Comparison of ENCODE assay signal across 27 cellular contexts in the genomic region with DNA sequence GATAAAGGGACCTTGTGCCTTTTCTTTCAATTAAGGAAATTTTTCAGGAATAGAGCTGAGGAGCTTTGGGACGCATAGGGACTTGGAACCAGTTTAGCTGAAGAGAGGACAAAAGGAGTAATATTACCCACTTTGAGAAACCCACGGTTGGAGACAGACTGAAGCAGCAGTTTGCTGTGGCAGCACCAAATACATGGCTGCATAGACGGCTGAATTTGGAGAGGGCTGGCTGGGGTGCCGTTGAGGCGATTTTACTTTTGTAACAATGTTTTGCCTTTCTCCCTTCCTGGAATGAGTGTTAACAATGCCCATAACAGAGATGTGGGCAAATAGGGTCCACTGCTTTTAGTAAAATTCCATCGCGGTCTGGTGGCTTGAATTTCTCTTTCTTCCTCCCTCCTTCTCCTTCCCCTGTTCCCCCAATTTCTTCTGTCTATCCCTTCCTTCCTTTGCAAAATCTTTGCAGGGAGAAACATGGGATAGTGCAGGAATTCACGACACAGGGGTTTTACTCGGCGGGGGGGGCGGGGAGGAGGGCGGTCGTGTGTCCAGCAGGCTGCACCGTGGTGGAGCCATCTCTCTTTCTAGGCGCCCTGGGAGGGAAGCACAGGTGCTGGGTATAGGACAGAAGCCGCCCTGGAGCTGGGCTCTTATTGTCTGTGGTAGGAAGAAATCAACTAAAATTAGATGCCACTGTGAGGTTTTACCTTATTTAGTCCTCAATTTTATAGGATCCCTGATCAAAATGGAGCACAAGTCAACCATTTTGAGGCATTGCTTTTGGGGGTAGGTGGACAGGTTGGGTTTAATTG. TPM values are rescaled to one million over a fixed set of nuclear protein-coding genes. Genes with fewer than 3 reads are reported as not detected.
DNase-seq lines count a peak whose midpoint lies in the region; ATAC-seq and TF ChIP-seq lines count a peak whose summit lies in the region.
"Had no signal": no experiment of that assay in that cellular context is flagged by ENCODE, and none has a peak within 500 bp of the region (broad histone marks: within the 10 kb centered on the region; RNA-seq: fewer than 3 reads in every experiment).

No MANE protein-coding gene starts in this region.

- no peak overlapping the region for H3K27ac ChIP-seq in HUES64 (ENCODE audit: low read depth, low read length)
- H3K27ac ChIP-seq in sigmoid colon, result no peak overlapping the region
- H3K27ac ChIP-seq in tibial nerve, result no peak overlapping the region
- H3K27ac ChIP-seq: pancreas, right atrium auricular region, RWPE1, SK-N-MC, spleen had no signal

- TF ChIP-seq POLR2A in sigmoid colon (IDR thresholded peaks at IDR 0.05) (no peak), tibial nerve (IDR thresholded peaks at IDR 0.05) (no peak)

- no peak overlapping the region for H3K9ac ChIP-seq in HUES64 (ENCODE audit: low read depth, low read length)
- H3K9ac ChIP-seq in iPS-15b (ENCODE audit: low read depth, low read length), result no peak overlapping the region

- intact Hi-C loops in sigmoid colon (cut with DNase I), result no loop called here

- H3K4me1 Mint-ChIP-seq in activated T-cell treated with anti-CD3 and anti-CD28 coated beads, Interleukin-2, amount 50 U/mL, for 24 hours (ENCODE audit: low read depth), result peaks cover 37% of the 10 kb centered on the region

- peaks cover 95% of the 10 kb centered on the region for H3K27me3 ChIP-seq in HUES64 (ENCODE audit: insufficient read depth, low read length)
- H3K27me3 ChIP-seq in iPS-15b (ENCODE audit: control insufficient read depth, insufficient read depth, low read length), result peaks cover 67% of the 10 kb centered on the region
- H3K27me3 ChIP-seq in sigmoid colon, result peaks cover 85 to 100% (median 95%) of the 10 kb centered on the region in 3 donors
- H3K27me3 ChIP-seq in tibial nerve, result peaks cover 11 to 100% of the 10 kb centered on the region in 2 donors

- H3K9me3 Mint-ChIP-seq in activated T-cell treated with anti-CD3 and anti-CD28 coated beads, Interleukin-2, amount 50 U/mL, for 24 hours, result no peaks in the 10 kb centered on the region
- H3K9me3 Mint-ChIP-seq: activated naive CD4-positive, alpha-beta T cell treated with anti-CD3 and anti-CD28 coated beads, Interleukin-2, amount 10 ng/mL, durations not matched to agents 7 days and 5 days; activated T-cell treated with anti-CD3 and anti-CD28 coated beads, Interleukin-2, amount 50 U/mL, for 72 hours; naive thymus-derived CD8-positive, alpha-beta T cell; T-helper 2 cell treated with Interferon-gamma antibody and Interleukin-4, amounts not matched to agents 5 μg/mL and 100 μg/mL, for 36 hours had no signal

- peak overlapping the region; percentile 39; the same call in 1 of the 2 replicates for H3K4me3 ChIP-seq in HUES64 (ENCODE audit: low read length)
- H3K4me3 ChIP-seq in iPS-15b (ENCODE audit: low read depth, low read length), result peak overlapping the region; percentile 32
- H3K4me3 ChIP-seq in sigmoid colon, result no peak overlapping the region
- no peak overlapping the region for H3K4me3 ChIP-seq in tibial nerve
- H3K4me3 ChIP-seq: pancreas, right atrium auricular region, SK-N-MC had no signal

- H3K36me3 ChIP-seq in HUES64 (ENCODE audit: insufficient read depth, low read length), result no peaks in the 10 kb centered on the region
- no peaks in the 10 kb centered on the region for H3K36me3 ChIP-seq in iPS-15b (ENCODE audit: control insufficient read depth, insufficient read depth, low read length)
- no peaks in the 10 kb centered on the region for H3K36me3 ChIP-seq in sigmoid colon
- H3K36me3 ChIP-seq in tibial nerve, result no peaks in the 10 kb centered on the region
- H3K36me3 ChIP-seq: BE2C, pancreas, right atrium auricular region, spleen had no signal

- H3K36me3 Mint-ChIP-seq in activated T-cell treated with anti-CD3 and anti-CD28 coated beads, Interleukin-2, amount 50 U/mL, for 24 hours (ENCODE audit: low read depth), result no peaks in the 10 kb centered on the region

- H3K27ac Mint-ChIP-seq in activated T-cell treated with anti-CD3 and anti-CD28 coated beads, Interleukin-2, amount 50 U/mL, for 24 hours, result no peak overlapping the region
- H3K27ac Mint-ChIP-seq: activated T-cell treated with anti-CD3 and anti-CD28 coated beads, Interleukin-2, amount 50 U/mL, for 72 hours; naive thymus-derived CD8-positive, alpha-beta T cell; T-helper 2 cell treated with Interferon-gamma antibody and Interleukin-4, amounts not matched to agents 5 μg/mL and 100 μg/mL, for 36 hours had no signal

- no peaks in the 10 kb centered on the region for H3K9me3 ChIP-seq in HUES64 (ENCODE audit: insufficient read depth, low read depth, low read length)
- no peaks in the 10 kb centered on the region for H3K9me3 ChIP-seq in iPS-15b (ENCODE audit: control insufficient read depth, insufficient read depth, low read length)
- no peaks in the 10 kb centered on the region for H3K9me3 ChIP-seq in sigmoid colon
- no peaks in the 10 kb centered on the region for H3K9me3 ChIP-seq in tibial nerve
- H3K9me3 ChIP-seq: pancreas, right atrium auricular region, spleen had no signal

- no peak overlapping the region for H3K4me3 Mint-ChIP-seq in activated T-cell treated with anti-CD3 and anti-CD28 coated beads, Interleukin-2, amount 50 U/mL, for 24 hours
- H3K4me3 Mint-ChIP-seq: activated naive CD4-positive, alpha-beta T cell treated with anti-CD3 and anti-CD28 coated beads, Interleukin-2, amount 10 ng/mL, durations not matched to agents 7 days and 5 days; activated T-cell treated with anti-CD3 and anti-CD28 coated beads, Interleukin-2, amount 50 U/mL, for 72 hours; T-helper 2 cell treated with Interferon-gamma antibody and Interleukin-4, amounts not matched to agents 5 μg/mL and 100 μg/mL, for 36 hours had no signal

- H3K4me1 ChIP-seq in HUES64 (ENCODE audit: insufficient read depth, low read length) (peaks cover 63% of the 10 kb centered on the region), iPS-15b (ENCODE audit: control insufficient read depth, insufficient read depth, low read length) (peaks cover 38% of the 10 kb centered on the region), sigmoid colon (peaks cover 0 to 34% (median 28%) of the 10 kb centered on the region in 4 donors), tibial nerve (peaks cover 0 to 45% (median 26%) of the 10 kb centered on the region in 4 donors)
- H3K4me1 ChIP-seq: BE2C had no signal

- TF ChIP-seq EP300 in sigmoid colon (IDR thresholded peaks at IDR 0.05) (no peak), tibial nerve (IDR thresholded peaks at IDR 0.05) (no peak)

- no peak for ATAC-seq in HG03571 (IDR thresholded peaks at IDR 0.05; ENCODE audit: unreplicated experiment)
- ATAC-seq: activated T-cell treated with anti-CD3 and anti-CD28 coated beads, Interleukin-2, amount 50 U/mL, for 72 hours; naive thymus-derived CD8-positive, alpha-beta T cell; pancreas had no signal

- H3K27me3 Mint-ChIP-seq in activated T-cell treated with anti-CD3 and anti-CD28 coated beads, Interleukin-2, amount 50 U/mL, for 24 hours, result peaks cover 95% of the 10 kb centered on the region

- WGBS in HUES64, result 2% methylated on average over 16 of the region's 16 CpGs
- WGBS in sigmoid colon, 2 donors, result 8 to 16% methylated on average over 16 of the region's 16 CpGs
- 5 to 9% methylated on average over 16 of the region's 16 CpGs for WGBS in tibial nerve, 2 donors

- peak; percentile 20 for DNase-seq in activated T-cell treated with anti-CD3 and anti-CD28 coated beads, Interleukin-2, amount 50 U/mL, for 24 hours
- no peak for DNase-seq in activated T-cell treated with anti-CD3 and anti-CD28 coated beads, Interleukin-2, amount 50 U/mL, for 48 hours
- DNase-seq in sigmoid colon, result peak; percentile 14
- no peak for DNase-seq in tibial nerve (ENCODE audit: low spot score in 2 of 2)
- DNase-seq in HT-29 (ENCODE audit: low spot score), result no peak
- DNase-seq: ACHN; activated CD4-positive, alpha-beta T cell treated with anti-CD3 and anti-CD28 coated beads for 4 hours; activated naive CD4-positive, alpha-beta T cell treated with anti-CD3 and anti-CD28 coated beads, Interleukin-2, amount 10 ng/mL, durations not matched to agents 7 days and 5 days; activated T-cell treated with anti-CD3 and anti-CD28 coated beads, Interleukin-2, amount 50 U/mL, for 72 hours; amygdala; BE2C; DMS53; kidney; midbrain; naive thymus-derived CD8-positive, alpha-beta T cell; NCI-H1436 treated with DMSO at 0.1 percent for 48 hours; pancreas; spleen; trophoblast cell had no signal

- TF ChIP-seq CTCF in sigmoid colon (IDR thresholded peaks at IDR 0.05), result no peak
- no peak for TF ChIP-seq CTCF in tibial nerve (IDR thresholded peaks at IDR 0.05)

RNA-seq across cellular contexts. Expression of a gene that starts 6.8 kb away (rescaled TPM):
- polyA plus RNA-seq in HUES64 (2013, experiment 1 of 2), result 0.90 TPM
- 1.1 TPM for polyA plus RNA-seq in HUES64 (2013, experiment 2 of 2)
- total RNA-seq in sigmoid colon (not detected), tibial nerve (not detected)
- under 1 TPM; 0.44 to 0.92 (median 0.60) TPM for polyA plus RNA-seq in sigmoid colon
- 0.28 and 1.9 TPM in 2 replicates for total RNA-seq in HT-29 (2014; rRNA removed; shearing (Covaris generic))
- total RNA-seq: activated T-cell treated with anti-CD3 and anti-CD28 coated beads, Interleukin-2, amount 50 U/mL, for 72 hours; G401; kidney; naive thymus-derived CD8-positive, alpha-beta T cell; right atrium auricular region had no signal

Comparison
In these comparisons a context has a peak if more than half of its experiments do, and no peak if none do; other contexts are left out.
1. DNase-seq: peak in activated T-cell treated with anti-CD3 and anti-CD28 coated beads, Interleukin-2, amount 50 U/mL, for 24 hours (single experiment) and sigmoid colon (single experiment); none in activated T-cell treated with anti-CD3 and anti-CD28 coated beads, Interleukin-2, amount 50 U/mL, for 48 hours (0 of 2), tibial nerve (0 of 2) and HT-29 (single experiment).
2. H3K4me3 ChIP-seq: peak in HUES64 (single experiment) and iPS-15b (single experiment); none in sigmoid colon (0 of 4) and tibial nerve (0 of 4).